In genomic region chrX:43949669-43950068, GRCh38 we compare ENCODE assay signal across 8 cellular contexts. TPM values are rescaled to one million over a fixed set of nuclear protein-coding genes. Genes with fewer than 3 reads are reported as not detected.
A peak's percentile ranks its signal among the peaks of the same experiment; 100 is the strongest.
DNase-seq lines count a peak whose midpoint lies in the region; ATAC-seq, FAIRE-seq and TF ChIP-seq lines count a peak whose summit lies in the region.

No MANE protein-coding gene starts in this region.

- POLR2A ChIA-PET in BJ (lab: Charles Lee), result no interaction called here

- H3K4me3 Mint-ChIP-seq in progenitor cell of endocrine pancreas (ENCODE audit: low read depth), result no peak overlapping the region
- no peak overlapping the region for H3K4me3 Mint-ChIP-seq in stimulated activated memory B cell treated with anti-CD40 and anti-IgM and Interleukin-4, amounts not matched to agents 10 μg/mL and 1 μg/mL and 100 μg/mL, for 72 hours

- H3K4me3 ChIP-seq in BJ (ENCODE audit: low read depth, low read length), result no peak overlapping the region
- H3K4me3 ChIP-seq in foreskin fibroblast (ENCODE audit: low read depth in 1 of 2, low read length in 2 of 2), result no peak overlapping the region

- H3K36me3 Mint-ChIP-seq in progenitor cell of endocrine pancreas (ENCODE audit: insufficient read depth), result no peaks in the 10 kb centered on the region
- H3K36me3 Mint-ChIP-seq in stimulated activated memory B cell treated with anti-CD40 and anti-IgM and Interleukin-4, amounts not matched to agents 10 μg/mL and 1 μg/mL and 100 μg/mL, for 72 hours, result no peaks in the 10 kb centered on the region

- FAIRE-seq in H54 (lab: Jason Lieb, UNC), result no peak

- H3K27me3 Mint-ChIP-seq in progenitor cell of endocrine pancreas, result peaks cover 17% of the 10 kb centered on the region
- peaks cover 8% of the 10 kb centered on the region for H3K27me3 Mint-ChIP-seq in stimulated activated memory B cell treated with anti-CD40 and anti-IgM and Interleukin-4, amounts not matched to agents 10 μg/mL and 1 μg/mL and 100 μg/mL, for 72 hours

- H3K4me1 Mint-ChIP-seq in progenitor cell of endocrine pancreas (ENCODE audit: low read depth), result no peaks in the 10 kb centered on the region
- no peaks in the 10 kb centered on the region for H3K4me1 Mint-ChIP-seq in stimulated activated memory B cell treated with anti-CD40 and anti-IgM and Interleukin-4, amounts not matched to agents 10 μg/mL and 1 μg/mL and 100 μg/mL, for 72 hours

- CTCF ChIA-PET in BJ (lab: Yijun Ruan, JAX), result interaction anchor here (1.4 to 1.9 kb wide), 2 partner anchors 9 to 10 kb away, joined by 3 to 6 read pairs; no protein-coding TSS in a partner anchor

- TF ChIP-seq CTCF in BJ (IDR thresholded peaks at IDR 0.05; ENCODE audit: insufficient read depth, low read depth, low read length), result peak; percentile 21; the same call in 1 of the 2 replicates
- peak; percentile 13 for TF ChIP-seq CTCF in foreskin fibroblast (IDR thresholded peaks at IDR 0.05; ENCODE audit: low read depth, low read length)
- peak; percentile 58 for TF ChIP-seq CTCF in progenitor cell of endocrine pancreas (IDR thresholded peaks at IDR 0.05; ENCODE audit: unreplicated experiment)

- H3K27ac Mint-ChIP-seq in progenitor cell of endocrine pancreas, result no peak overlapping the region
- no peak overlapping the region for H3K27ac Mint-ChIP-seq in stimulated activated memory B cell treated with anti-CD40 and anti-IgM and Interleukin-4, amounts not matched to agents 10 μg/mL and 1 μg/mL and 100 μg/mL, for 72 hours

- no peaks in the 10 kb centered on the region for H3K27me3 ChIP-seq in BJ (ENCODE audit: control insufficient read depth, insufficient read depth, low read length)

- no peaks in the 10 kb centered on the region for H3K36me3 ChIP-seq in BJ (ENCODE audit: control insufficient read depth, insufficient read depth, low read length)

- ATAC-seq in stimulated activated memory B cell treated with anti-CD40 and anti-IgM and Interleukin-4, amounts not matched to agents 10 μg/mL and 1 μg/mL and 100 μg/mL, for 72 hours, result no peak
- no peak for ATAC-seq in HG03095 (IDR thresholded peaks at IDR 0.05; ENCODE audit: unreplicated experiment)

- DNase-seq in BJ (ENCODE audit: low read depth), result no peak
- DNase-seq in HPDE6-E6E7 (ENCODE audit: extremely low spot score), result peak; percentile 16
- DNase-seq in activated CD8-positive, alpha-beta memory T cell treated with anti-CD3 and anti-CD28 coated beads, Interleukin-2, amount 50 U/mL, for 4 hours, result peak; percentile 27
- DNase-seq in foreskin fibroblast, result peak in 1 of 2 donors; percentile 24
- DNase-seq in progenitor cell of endocrine pancreas (ENCODE audit: low spot score, unreplicated experiment), result peak; percentile 16
- no peak for DNase-seq in H54 (ENCODE audit: insufficient read length, low spot score)

- TF ChIP-seq POLR2A in H54 (IDR thresholded peaks at IDR 0.05; ENCODE audit: low read depth, low read length), result no peak

- H3K9me3 Mint-ChIP-seq in progenitor cell of endocrine pancreas (ENCODE audit: low read depth), result peaks cover 13% of the 10 kb centered on the region
- no peaks in the 10 kb centered on the region for H3K9me3 Mint-ChIP-seq in stimulated activated memory B cell treated with anti-CD40 and anti-IgM and Interleukin-4, amounts not matched to agents 10 μg/mL and 1 μg/mL and 100 μg/mL, for 72 hours

RNA-seq across cellular contexts. Expression of gene NDP, which starts 23.5 kb away (rescaled TPM):
- polyA plus RNA-seq in BJ (2011; rRNA removed), result not detected in 2 replicates
- polyA minus RNA-seq in BJ (2011; rRNA and poly(A)+ RNA removed), result 0.14 TPM in 1 of 2 replicates, not detected in the other
- total RNA-seq in progenitor cell of endocrine pancreas, result not detected in 2 replicates

Comparison
In these comparisons a context has a peak if more than half of its experiments do, and no peak if none do; other contexts are left out.
1. DNase-seq: peak in HPDE6-E6E7 (single experiment), activated CD8-positive, alpha-beta memory T cell treated with anti-CD3 and anti-CD28 coated beads, Interleukin-2, amount 50 U/mL, for 4 hours (single experiment) and progenitor cell of endocrine pancreas (single experiment); none in BJ (single experiment) and H54 (single experiment).
2. Peak in every context shown above with its lines, with median percentiles within 50 percentile points of each other: CTCF ChIP-seq.